15 cellular contexts compared by ENCODE assay signal in genomic region chr15:72968531-72968922, GRCh38.
DNase-seq lines count a peak whose midpoint lies in the region; ATAC-seq and TF ChIP-seq lines count a peak whose summit lies in the region.
"Had no signal": no experiment of that assay in that cellular context is flagged by ENCODE, and none has a peak within 500 bp of the region (broad histone marks: within the 10 kb centered on the region; RNA-seq: fewer than 3 reads in every experiment).

No MANE protein-coding gene starts in this region.

- H3K27me3 ChIP-seq in uterus, result no peaks in the 10 kb centered on the region

- DNase-seq in DMS53 (lab: John Stamatoyannopoulos, UW) (peak; percentile 80), LHCN-M2 (ENCODE audit: low read depth) (peak; percentile 3), lung microvascular endothelial cell (ENCODE audit: low read depth in 2 of 2) (peak; percentile 34 to 44), uterus (no peak), endothelial cell (ENCODE audit: low spot score) (no peak)
- DNase-seq: activated CD4-positive, alpha-beta memory T cell treated with anti-CD3 and anti-CD28 coated beads, Interleukin-2, amount 10 ng/mL, durations not matched to agents 7 days and 5 days; aorta; Right ventricle myocardium superior; stimulated activated naive CD4-positive, alpha-beta T cell treated with Interleukin-2 at 50 U/mL for 16 hours; T1000 had no signal

- H3K27me3 Mint-ChIP-seq in endothelial cell (ENCODE audit: unreplicated experiment), result peaks cover 4% of the 10 kb centered on the region

- H3K9me3 ChIP-seq in uterus, result no peaks in the 10 kb centered on the region

- H3K4me1 ChIP-seq in uterus, result no peaks in the 10 kb centered on the region

- intact Hi-C loops in uterus (cut with DNase I; ENCODE audit: low total_unique reads), result no loop called here

- H3K4me3 Mint-ChIP-seq in endothelial cell (ENCODE audit: unreplicated experiment), result no peak overlapping the region
- H3K4me3 Mint-ChIP-seq: activated CD4-positive, alpha-beta memory T cell treated with anti-CD3 and anti-CD28 coated beads, Interleukin-2, amount 10 ng/mL, durations not matched to agents 7 days and 5 days; activated T-helper 17 cell treated with anti-CD3 and anti-CD28 coated beads, Interleukin-2, amount 50 U/mL, for 72 hours had no signal

- peaks cover 10% of the 10 kb centered on the region for H3K36me3 Mint-ChIP-seq in endothelial cell (ENCODE audit: low read depth, unreplicated experiment)

- no peaks in the 10 kb centered on the region for H3K4me1 Mint-ChIP-seq in endothelial cell (ENCODE audit: unreplicated experiment)

- ATAC-seq in HG03342 (IDR thresholded peaks at IDR 0.05; ENCODE audit: unreplicated experiment), result no peak
- ATAC-seq in GM21529 (IDR thresholded peaks at IDR 0.05; ENCODE audit: unreplicated experiment), result no peak
- ATAC-seq: activated T-helper 17 cell treated with anti-CD3 and anti-CD28 coated beads, Interleukin-2, amount 50 U/mL, for 72 hours had no signal

- no peaks in the 10 kb centered on the region for H3K36me3 ChIP-seq in uterus

- TF ChIP-seq POLR2A in uterus (IDR thresholded peaks at IDR 0.05), result no peak

- no peak overlapping the region for H3K4me3 ChIP-seq in uterus

- H3K9me3 Mint-ChIP-seq in endothelial cell (ENCODE audit: unreplicated experiment), result no peaks in the 10 kb centered on the region

- H3K27ac ChIP-seq in VCaP, result peak overlapping the region; percentile 22
- H3K27ac ChIP-seq in uterus, result no peak overlapping the region
- H3K27ac ChIP-seq: HL-60 had no signal

- no peak overlapping the region for H3K27ac Mint-ChIP-seq in endothelial cell (ENCODE audit: unreplicated experiment)
- H3K27ac Mint-ChIP-seq: activated CD4-positive, alpha-beta memory T cell treated with anti-CD3 and anti-CD28 coated beads, Interleukin-2, amount 10 ng/mL, durations not matched to agents 7 days and 5 days; activated T-helper 17 cell treated with anti-CD3 and anti-CD28 coated beads, Interleukin-2, amount 50 U/mL, for 72 hours had no signal

- TF ChIP-seq CTCF in VCaP (conservative IDR thresholded peaks at IDR 0.05) (no peak), uterus (IDR thresholded peaks at IDR 0.05) (no peak), endothelial cell (IDR thresholded peaks at IDR 0.05; ENCODE audit: unreplicated experiment) (no peak)

Comparison
In these comparisons a context has a peak if more than half of its experiments do, and no peak if none do; other contexts are left out.
1. DNase-seq: peak in DMS53 (single experiment), LHCN-M2 (single experiment) and lung microvascular endothelial cell (2 of 2); none in uterus (0 of 2) and endothelial cell (single experiment).